1 cellular context compared by ENCODE assay signal in genomic region chr10:69730251-69731156, GRCh38.
TF ChIP-seq lines count a peak whose summit lies in the region.

No MANE protein-coding gene starts in this region.

TF ChIP-seq in GM23338, 12 proteins besides CTCF, POLR2A, EP300 and RAD21:
- no peak for TF ChIP-seq EZH2phosphoT487 (IDR thresholded peaks at IDR 0.05; ENCODE audit: unreplicated experiment)
- no peak for TF ChIP-seq REST (IDR thresholded peaks at IDR 0.05; ENCODE audit: unreplicated experiment)
- TF ChIP-seq ZNF114 (CRISPR knock-in tag; IDR thresholded peaks at IDR 0.05), result no peak
- TF ChIP-seq NANOG (IDR thresholded peaks at IDR 0.05; ENCODE audit: borderline replicate concordance), result no peak
- TF ChIP-seq POLR2AphosphoS5 (IDR thresholded peaks at IDR 0.05; ENCODE audit: low read depth), result no peak
- no peak for TF ChIP-seq ETS1 (IDR thresholded peaks at IDR 0.05)
- TF ChIP-seq ZNF462 (CRISPR knock-in tag; IDR thresholded peaks at IDR 0.05), result no peak
- no peak for TF ChIP-seq JUNB (IDR thresholded peaks at IDR 0.05; ENCODE audit: unreplicated experiment)
- TF ChIP-seq ZNF331 (CRISPR knock-in tag; IDR thresholded peaks at IDR 0.05; ENCODE audit: low read depth), result no peak
- TF ChIP-seq EZH2 (IDR thresholded peaks at IDR 0.05; ENCODE audit: low read depth, unreplicated experiment), result no peak
- TF ChIP-seq STAT1 (IDR thresholded peaks at IDR 0.05; ENCODE audit: unreplicated experiment), result no peak
- TF ChIP-seq CREB1 (CRISPR knock-in tag; IDR thresholded peaks at IDR 0.05; ENCODE audit: low read depth), result no peak
